ENCODE assay signal across 14 cellular contexts in the genomic region with DNA sequence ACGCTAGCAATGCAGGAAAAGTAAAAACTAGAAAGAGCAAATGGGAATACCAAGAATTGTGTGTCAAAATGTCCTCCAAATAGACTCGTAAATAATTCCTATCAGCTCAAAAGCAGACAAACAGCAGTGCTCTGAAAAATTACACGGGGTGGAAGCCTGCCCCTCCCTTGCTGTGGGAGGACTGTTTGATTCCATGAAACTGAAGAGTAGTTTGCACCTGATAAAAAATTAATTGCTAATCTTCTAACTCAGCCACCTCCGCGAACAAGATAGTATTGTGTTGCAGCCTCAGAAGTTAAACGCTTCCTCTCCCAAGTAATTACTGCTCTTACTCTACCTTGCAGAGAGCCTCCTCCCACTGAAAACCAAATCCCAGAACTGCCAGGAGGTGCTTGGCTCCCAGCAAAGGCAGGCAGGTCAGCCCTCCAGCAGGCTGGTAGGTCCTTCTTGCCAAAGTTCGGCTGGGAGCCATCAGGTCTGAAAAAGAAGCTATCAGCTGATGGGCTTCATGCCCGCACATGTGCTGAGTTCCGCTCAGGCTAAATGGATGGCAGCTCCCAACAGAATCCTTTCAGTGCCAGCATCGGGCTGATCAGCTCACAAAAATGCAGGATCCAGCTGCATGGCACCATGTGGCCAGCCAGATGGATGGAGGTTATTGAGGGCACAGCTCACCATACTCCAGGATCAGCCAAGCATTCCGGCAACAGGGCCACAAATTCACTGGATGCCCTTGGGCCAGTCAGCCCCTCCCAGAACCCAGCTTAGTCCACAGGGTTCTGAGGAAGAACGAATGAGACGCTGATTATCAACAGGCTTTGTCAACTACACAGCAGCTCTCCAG. TPM values are rescaled to one million over a fixed set of nuclear protein-coding genes. Genes with fewer than 3 reads are reported as not detected.
DNase-seq lines count a peak whose midpoint lies in the region; ATAC-seq lines count a peak whose summit lies in the region.
"Had no signal": no experiment of that assay in that cellular context is flagged by ENCODE, and none has a peak within 500 bp of the region (broad histone marks: within the 10 kb centered on the region; RNA-seq: fewer than 3 reads in every experiment).

No MANE protein-coding gene starts in this region.

- DNase-seq in NCI-H524 treated with DMSO at 0.1 percent for 48 hours (lab: John Stamatoyannopoulos, UW), result peak; percentile 31
- DNase-seq in Right ventricle myocardium superior, result peak; percentile 72
- peak; percentile 40 to 93 (median 60) for DNase-seq in posterior cingulate gyrus
- DNase-seq in T-helper 9 cell, result no peak
- no peak for DNase-seq in KBM-7
- DNase-seq in activated effector memory CD4-positive, alpha-beta T cell treated with anti-CD3 and anti-CD28 coated beads, Interleukin-2, amount 50 U/mL, for 16 hours, result no peak
- no peak for DNase-seq in DMS153 (lab: John Stamatoyannopoulos, UW)
- DNase-seq: activated CD4-positive, alpha-beta T cell treated with anti-CD3 and anti-CD28 coated beads, Interleukin-2, amount 10 ng/mL, durations not matched to agents 7 days and 5 days; BE2C; body of pancreas; stimulated activated CD4-positive, alpha-beta T cell treated with anti-CD3 and anti-CD28 coated beads, Interleukin-4, amount 100 ng/mL, for 1 hour; stimulated activated naive CD8-positive, alpha-beta T cell treated with anti-CD3 and anti-CD28 coated beads, Interleukin-15, Interleukin-2, amounts not matched to agents 100 U/mL and 50 U/mL, for 24 hours; T-cell had no signal

- peak; percentile 84 for ATAC-seq in Right ventricle myocardium superior (ENCODE audit: poor library complexity)
- ATAC-seq: body of pancreas; stimulated activated naive CD8-positive, alpha-beta T cell treated with anti-CD3 and anti-CD28 coated beads, Interleukin-15, Interleukin-2, amounts not matched to agents 100 U/mL and 50 U/mL, for 24 hours; T-cell had no signal

- H3K27me3 Mint-ChIP-seq in IgD-negative memory B cell, result no peaks in the 10 kb centered on the region
- H3K27me3 Mint-ChIP-seq: activated CD4-positive, alpha-beta T cell treated with anti-CD3 and anti-CD28 coated beads, Interleukin-2, amount 10 ng/mL, durations not matched to agents 7 days and 5 days; T-cell had no signal

- H3K9me3 Mint-ChIP-seq in IgD-negative memory B cell, result no peaks in the 10 kb centered on the region
- H3K9me3 Mint-ChIP-seq: T-cell had no signal

- intact Hi-C loops in Right ventricle myocardium superior (cut with DNase I) (no loop called here), posterior cingulate gyrus (cut with DNase I) (no loop called here)

- H3K4me1 Mint-ChIP-seq in IgD-negative memory B cell, result peaks cover 0 to 1% (median 0%) of the 10 kb centered on the region in 3 donors
- H3K4me1 Mint-ChIP-seq: activated CD4-positive, alpha-beta T cell treated with anti-CD3 and anti-CD28 coated beads, Interleukin-2, amount 10 ng/mL, durations not matched to agents 7 days and 5 days; T-cell had no signal

- in situ Hi-C loops in KBM-7 (cut with MboI; ENCODE audit: low pct_unique_long_range_greater_than_20kb, low sequenced_read_pairs), result no loop called here

- H3K36me3 Mint-ChIP-seq in IgD-negative memory B cell, result peaks cover 7% of the 10 kb centered on the region

- peak overlapping the region in 2 of 3 donors; percentile 26 to 63 for H3K27ac Mint-ChIP-seq in IgD-negative memory B cell
- H3K27ac Mint-ChIP-seq: activated CD4-positive, alpha-beta T cell treated with anti-CD3 and anti-CD28 coated beads, Interleukin-2, amount 10 ng/mL, durations not matched to agents 7 days and 5 days; T-cell had no signal

- H3K4me3 Mint-ChIP-seq in IgD-negative memory B cell, result peak overlapping the region in 1 of 4 donors; percentile 52
- H3K4me3 Mint-ChIP-seq: activated CD4-positive, alpha-beta T cell treated with anti-CD3 and anti-CD28 coated beads, Interleukin-2, amount 10 ng/mL, durations not matched to agents 7 days and 5 days; T-cell had no signal

RNA-seq across cellular contexts. Expression of gene MAD1L1, which starts 37.1 kb away (rescaled TPM):
- polyA plus RNA-seq in IgD-negative memory B cell, result 133 TPM
- 17.9 TPM for total RNA-seq in Right ventricle myocardium superior

RNA-seq across cellular contexts. Expression of gene MRM2, which starts 46.4 kb away (rescaled TPM):
- 67.8 TPM for polyA plus RNA-seq in IgD-negative memory B cell
- 20.0 TPM for total RNA-seq in Right ventricle myocardium superior

RNA-seq across cellular contexts. Expression of gene NUDT1, which starts 46.4 kb away (rescaled TPM):
- 52.1 TPM for polyA plus RNA-seq in IgD-negative memory B cell
- total RNA-seq in Right ventricle myocardium superior, result 10.6 TPM

Comparison
In these comparisons a context has a peak if more than half of its experiments do, and no peak if none do; other contexts are left out.
1. DNase-seq: peak in NCI-H524 treated with DMSO at 0.1 percent for 48 hours (single experiment), Right ventricle myocardium superior (single experiment) and posterior cingulate gyrus (10 of 10); none in T-helper 9 cell (single experiment), KBM-7 (single experiment), activated effector memory CD4-positive, alpha-beta T cell treated with anti-CD3 and anti-CD28 coated beads, Interleukin-2, amount 50 U/mL, for 16 hours (single experiment) and DMS153 (single experiment).